9 cellular contexts compared by ENCODE assay signal in the genomic region with DNA sequence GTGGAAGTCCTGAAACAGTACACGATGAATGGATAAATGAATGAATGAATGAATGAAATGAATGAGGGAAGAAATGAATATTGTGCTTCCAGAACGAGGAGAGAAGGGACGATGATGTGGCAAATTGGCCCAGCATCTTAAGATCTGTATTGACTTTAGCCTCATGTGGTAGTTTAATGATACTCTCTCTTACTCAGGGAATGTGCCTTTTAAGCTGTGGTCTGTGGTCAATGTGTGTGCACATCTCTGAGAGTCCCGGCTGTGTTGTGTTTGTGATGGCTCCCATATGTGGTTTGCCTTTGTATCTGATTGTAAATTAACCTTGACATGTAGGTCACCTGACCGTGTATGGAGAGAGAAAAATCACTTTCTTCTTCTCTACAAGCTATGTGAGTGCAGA.
DNase-seq lines count a peak whose midpoint lies in the region; ATAC-seq and TF ChIP-seq lines count a peak whose summit lies in the region.
"Had no signal": no experiment of that assay in that cellular context is flagged by ENCODE, and none has a peak within 500 bp of the region (broad histone marks: within the 10 kb centered on the region; RNA-seq: fewer than 3 reads in every experiment).

No MANE protein-coding gene starts in this region.

- peaks cover 0 to 88% (median 42%) of the 10 kb centered on the region in 11 experiments; a peak in 15 of 22 replicates for H4K20me1 ChIP-seq in BLaER1 treated with 17β-estradiol and CSF1 and Interleukin-3, amounts not matched to agents 10 nM and 100 nM

- ATAC-seq in GM21423 (IDR thresholded peaks at IDR 0.05; ENCODE audit: unreplicated experiment) (peak; percentile 78), SK-N-SH treated with all-trans-retinoic acid at 6 μM for 48 hours (peak; percentile 64; the same call in 2 of the 3 replicates), HG03571 (IDR thresholded peaks at IDR 0.05; ENCODE audit: unreplicated experiment) (no peak)

- H3K36me3 ChIP-seq in BLaER1 treated with 17β-estradiol and CSF1 and Interleukin-3, amounts not matched to agents 10 nM and 100 nM, result no peaks in the 10 kb centered on the region
- H3K36me3 ChIP-seq in kidney epithelial cell (ENCODE audit: control insufficient read depth, insufficient read depth, low read length), result no peaks in the 10 kb centered on the region

- H3K36me3 Mint-ChIP-seq in osteocyte (ENCODE audit: unreplicated experiment), result no peaks in the 10 kb centered on the region
- H3K36me3 Mint-ChIP-seq in endothelial cell (ENCODE audit: low read depth, unreplicated experiment), result no peaks in the 10 kb centered on the region

- DNase-seq in kidney epithelial cell (ENCODE audit: low read depth), result peak; percentile 80
- no peak for DNase-seq in HPDE6-E6E7 (ENCODE audit: extremely low spot score)
- DNase-seq in osteocyte (ENCODE audit: extremely low spot score, unreplicated experiment), result no peak
- no peak for DNase-seq in endothelial cell (ENCODE audit: low spot score)

- H3K4me3 Mint-ChIP-seq in osteocyte (ENCODE audit: unreplicated experiment) (no peak overlapping the region), endothelial cell (ENCODE audit: unreplicated experiment) (no peak overlapping the region)

- H3K4me1 Mint-ChIP-seq in osteocyte (ENCODE audit: unreplicated experiment) (peaks cover 13% of the 10 kb centered on the region), endothelial cell (ENCODE audit: unreplicated experiment) (peaks cover 11% of the 10 kb centered on the region)

- 0 out of 22 replicates have a peak, but pooled peaks cover 0 to 6% (median 0%) of the 10 kb centered on the region in 11 experiments for H3K27me3 ChIP-seq in BLaER1 treated with 17β-estradiol and CSF1 and Interleukin-3, amounts not matched to agents 10 nM and 100 nM
- H3K27me3 ChIP-seq in kidney epithelial cell (ENCODE audit: control insufficient read depth, insufficient read depth, low read length), result no peaks in the 10 kb centered on the region

- H3K9me3 ChIP-seq in BLaER1 treated with 17β-estradiol and CSF1 and Interleukin-3, amounts not matched to agents 10 nM and 100 nM (replicated peaks in 1 of 11), result peaks cover 1 to 12% (median 6%) of the 10 kb centered on the region in 11 experiments; a peak in 19 of 22 replicates

- no peak overlapping the region for H3K9ac ChIP-seq in BLaER1 treated with 17β-estradiol and CSF1 and Interleukin-3, amounts not matched to agents 10 nM and 100 nM

- TF ChIP-seq CTCF in kidney epithelial cell (IDR thresholded peaks at IDR 0.05; ENCODE audit: insufficient read depth, low read length, poor library complexity, severe bottlenecking) (no peak), osteocyte (IDR thresholded peaks at IDR 0.05) (no peak), endothelial cell (IDR thresholded peaks at IDR 0.05; ENCODE audit: unreplicated experiment) (no peak)

- H3K9me3 Mint-ChIP-seq in osteocyte (ENCODE audit: unreplicated experiment) (no peaks in the 10 kb centered on the region), endothelial cell (ENCODE audit: unreplicated experiment) (no peaks in the 10 kb centered on the region)
- H3K9me3 Mint-ChIP-seq: activated T-helper 2 cell treated with anti-CD3 and anti-CD28 coated beads, Interferon-gamma antibody, Interleukin-2, Interleukin-4, amounts not matched to agents 10 μg/mL and 5 μg/mL and 100 μg/mL, durations not matched to agents 14 hours and 24 hours and 36 hours had no signal

- peak overlapping the region in 6 of 11 experiments; percentile 1 to 8 (median 6); a peak in 2 of 22 replicates for H3K4me2 ChIP-seq in BLaER1 treated with 17β-estradiol and CSF1 and Interleukin-3, amounts not matched to agents 10 nM and 100 nM

- peaks cover 12 to 54% (median 43%) of the 10 kb centered on the region in 10 experiments for H3K4me1 ChIP-seq in BLaER1 treated with 17β-estradiol and CSF1 and Interleukin-3, amounts not matched to agents 10 nM and 100 nM

- H3K27ac ChIP-seq in BLaER1 treated with 17β-estradiol and CSF1 and Interleukin-3, amounts not matched to agents 10 nM and 100 nM, result no peak overlapping the region

- H3K4me3 ChIP-seq in BLaER1 treated with 17β-estradiol and CSF1 and Interleukin-3, amounts not matched to agents 10 nM and 100 nM, result no peak overlapping the region
- no peak overlapping the region for H3K4me3 ChIP-seq in kidney epithelial cell (ENCODE audit: low read depth, low read length)

- no peaks in the 10 kb centered on the region for H3K27me3 Mint-ChIP-seq in osteocyte (ENCODE audit: unreplicated experiment)
- H3K27me3 Mint-ChIP-seq in endothelial cell (ENCODE audit: unreplicated experiment), result no peaks in the 10 kb centered on the region

- H3K27ac Mint-ChIP-seq in osteocyte (ENCODE audit: unreplicated experiment) (no peak overlapping the region), endothelial cell (ENCODE audit: unreplicated experiment) (no peak overlapping the region)
- H3K27ac Mint-ChIP-seq: activated T-helper 2 cell treated with anti-CD3 and anti-CD28 coated beads, Interferon-gamma antibody, Interleukin-2, Interleukin-4, amounts not matched to agents 10 μg/mL and 5 μg/mL and 100 μg/mL, durations not matched to agents 14 hours and 24 hours and 36 hours had no signal

TF ChIP-seq in SK-N-SH treated with all-trans-retinoic acid at 6 μM for 48 hours, 23 proteins besides CTCF, POLR2A, EP300 and RAD21:
- TF ChIP-seq TCF4 (CRISPR knock-in tag; IDR thresholded peaks at IDR 0.05; ENCODE audit: borderline replicate concordance) (no peak), ZC3H10 (CRISPR knock-in tag; IDR thresholded peaks at IDR 0.05) (no peak), ZNF8 (CRISPR knock-in tag; IDR thresholded peaks at IDR 0.05) (no peak), ZFP3 (CRISPR knock-in tag; IDR thresholded peaks at IDR 0.05) (no peak), TOX (CRISPR knock-in tag; IDR thresholded peaks at IDR 0.05; ENCODE audit: borderline replicate concordance) (no peak)
- TF ChIP-seq, protein P1, sequence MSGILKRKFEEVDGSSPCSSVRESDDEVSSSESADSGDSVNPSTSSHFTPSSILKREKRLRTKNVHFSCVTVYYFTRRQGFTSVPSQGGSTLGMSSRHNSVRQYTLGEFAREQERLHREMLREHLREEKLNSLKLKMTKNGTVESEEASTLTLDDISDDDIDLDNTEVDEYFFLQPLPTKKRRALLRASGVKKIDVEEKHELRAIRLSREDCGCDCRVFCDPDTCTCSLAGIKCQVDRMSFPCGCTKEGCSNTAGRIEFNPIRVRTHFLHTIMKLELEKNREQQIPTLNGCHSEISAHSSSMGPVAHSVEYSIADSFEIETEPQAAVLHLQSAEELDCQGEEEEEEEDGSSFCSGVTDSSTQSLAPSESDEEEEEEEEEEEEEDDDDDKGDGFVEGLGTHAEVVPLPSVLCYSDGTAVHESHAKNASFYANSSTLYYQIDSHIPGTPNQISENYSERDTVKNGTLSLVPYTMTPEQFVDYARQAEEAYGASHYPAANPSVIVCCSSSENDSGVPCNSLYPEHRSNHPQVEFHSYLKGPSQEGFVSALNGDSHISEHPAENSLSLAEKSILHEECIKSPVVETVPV (CRISPR knock-in tag; IDR thresholded peaks at IDR 0.05), result no peak
- TF ChIP-seq, protein P2, sequence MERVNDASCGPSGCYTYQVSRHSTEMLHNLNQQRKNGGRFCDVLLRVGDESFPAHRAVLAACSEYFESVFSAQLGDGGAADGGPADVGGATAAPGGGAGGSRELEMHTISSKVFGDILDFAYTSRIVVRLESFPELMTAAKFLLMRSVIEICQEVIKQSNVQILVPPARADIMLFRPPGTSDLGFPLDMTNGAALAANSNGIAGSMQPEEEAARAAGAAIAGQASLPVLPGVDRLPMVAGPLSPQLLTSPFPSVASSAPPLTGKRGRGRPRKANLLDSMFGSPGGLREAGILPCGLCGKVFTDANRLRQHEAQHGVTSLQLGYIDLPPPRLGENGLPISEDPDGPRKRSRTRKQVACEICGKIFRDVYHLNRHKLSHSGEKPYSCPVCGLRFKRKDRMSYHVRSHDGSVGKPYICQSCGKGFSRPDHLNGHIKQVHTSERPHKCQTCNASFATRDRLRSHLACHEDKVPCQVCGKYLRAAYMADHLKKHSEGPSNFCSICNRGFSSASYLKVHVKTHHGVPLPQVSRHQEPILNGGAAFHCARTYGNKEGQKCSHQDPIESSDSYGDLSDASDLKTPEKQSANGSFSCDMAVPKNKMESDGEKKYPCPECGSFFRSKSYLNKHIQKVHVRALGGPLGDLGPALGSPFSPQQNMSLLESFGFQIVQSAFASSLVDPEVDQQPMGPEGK (CRISPR knock-in tag; IDR thresholded peaks at IDR 0.05; ENCODE audit: borderline replicate concordance), result no peak
